23 cellular contexts compared by ENCODE assay signal in genomic region chr11:22340803-22341581, GRCh38. TPM values are rescaled to one million over a fixed set of nuclear protein-coding genes. Genes with fewer than 3 reads are reported as not detected.
DNase-seq lines count a peak whose midpoint lies in the region; ATAC-seq and TF ChIP-seq lines count a peak whose summit lies in the region.
"Had no signal": no experiment of that assay in that cellular context is flagged by ENCODE, and none has a peak within 500 bp of the region (broad histone marks: within the 10 kb centered on the region; RNA-seq: fewer than 3 reads in every experiment).

No MANE protein-coding gene starts in this region.

- DNase-seq in DMS79 (lab: John Stamatoyannopoulos, UW) (peak; percentile 95), H9 (peak; percentile 73), foreskin keratinocyte (no peak), NCI-H1092 (lab: John Stamatoyannopoulos, UW) (no peak), foreskin fibroblast (no peak), CD14-positive monocyte (ENCODE audit: low spot score) (no peak)
- DNase-seq: activated CD4-positive, alpha-beta T cell treated with anti-CD3 and anti-CD28 coated beads, Interleukin-2, amount 50 U/mL, for 4 hours; activated naive CD4-positive, alpha-beta T cell treated with anti-CD3 and anti-CD28 coated beads for 36 hours; activated T-cell treated with anti-CD3 and anti-CD28 coated beads, Interleukin-2, amount 50 U/mL, for 24 hours; CD8-positive, alpha-beta memory T cell; kidney glomerular epithelial cell; midbrain; NCI-H1048; NCI-H774; PC-9; SIG-M5; stimulated activated CD4-positive, alpha-beta T cell treated with anti-CD3 and anti-CD28 coated beads, Interleukin-12 subunit alpha, Interleukin-12 subunit beta, amount 100 ng/mL, for 4 hours had no signal

- no peak overlapping the region for H2BK20ac ChIP-seq in H9 (ENCODE audit: low read depth, low read length, poor library complexity, severe bottlenecking)

- no CpG with 5 or more reads among the region's 38 CpGs for WGBS in H9 (ENCODE audit: extremely low coverage, insufficient read length, low lambda C conversion rate)

- H3K4me3 Mint-ChIP-seq in H9 (peak overlapping the region; percentile 62 to 76), nephron (peak overlapping the region in 2 of 3 experiments; percentile 26 to 41), CD14-positive monocyte (peak overlapping the region in 1 of 2 donors; percentile 73)
- H3K4me3 Mint-ChIP-seq: activated naive CD4-positive, alpha-beta T cell treated with anti-CD3 and anti-CD28 coated beads for 36 hours; activated T-cell treated with anti-CD3 and anti-CD28 coated beads, Interleukin-2, amount 50 U/mL, for 24 hours had no signal

- peaks cover 17% of the 10 kb centered on the region; the same call in 1 of the 2 replicates for H3K27me3 ChIP-seq in H9 (ENCODE audit: insufficient read depth, low read length)
- H3K27me3 ChIP-seq in foreskin keratinocyte: peaks cover 92% of the 10 kb centered on the region

- H3K4me3 ChIP-seq in foreskin fibroblast (ENCODE audit: low read depth in 1 of 2, low read length in 2 of 2): no peak overlapping the region
- H3K4me3 ChIP-seq: heart left ventricle, PC-9, suprapubic skin had no signal

- H2AFZ ChIP-seq in H9 (ENCODE audit: low read length): no peak overlapping the region
- H2AFZ ChIP-seq: PC-9 had no signal

- H3K18ac ChIP-seq in H9 (ENCODE audit: insufficient read length, low read depth, low read length): no peak overlapping the region

- intact Hi-C loops in CD14-positive monocyte (cut with micrococcal nuclease): no loop called here

- no peaks in the 10 kb centered on the region for H4K20me1 ChIP-seq in H9 (ENCODE audit: control insufficient read depth, insufficient read depth, insufficient read length)

- H3K4me1 ChIP-seq in H9 (ENCODE audit: insufficient read depth, low read length) (no peaks in the 10 kb centered on the region; the same call in 1 of the 2 replicates), foreskin keratinocyte (no peaks in the 10 kb centered on the region)

- H3K79me2 ChIP-seq in H9 (ENCODE audit: insufficient read depth, low read length): no peaks in the 10 kb centered on the region

- H3K23me2 ChIP-seq in H9 (ENCODE audit: insufficient read length, low read depth, low read length, poor library complexity, severe bottlenecking): peaks cover 28% of the 10 kb centered on the region

- peak; percentile 29 for ATAC-seq in foreskin keratinocyte
- ATAC-seq: heart left ventricle had no signal

- no peak overlapping the region for H3K9ac ChIP-seq in H9 (ENCODE audit: extremely low read depth, insufficient read length, low read length)
- H3K9ac ChIP-seq: KMS-11 had no signal

- no peak overlapping the region for H3K14ac ChIP-seq in H9 (ENCODE audit: insufficient read depth, low read length)

- no peak; the same call in 2 of the 3 replicates for TF ChIP-seq CTCF in H9 (conservative IDR thresholded peaks at IDR 0.05)
- TF ChIP-seq CTCF in foreskin keratinocyte (conservative IDR thresholded peaks at IDR 0.05): no peak
- TF ChIP-seq CTCF in nephron (IDR thresholded peaks at IDR 0.05; ENCODE audit: unreplicated experiment in 3 of 3): no peak
- no peak for TF ChIP-seq CTCF in foreskin fibroblast (IDR thresholded peaks at IDR 0.05; ENCODE audit: low read depth, low read length)
- no peak for TF ChIP-seq CTCF in CD14-positive monocyte (IDR thresholded peaks at IDR 0.05)

- H3K23ac ChIP-seq in H9 (ENCODE audit: insufficient read length, low read depth, low read length): no peak overlapping the region

- H2BK12ac ChIP-seq in H9 (ENCODE audit: insufficient read length, low read depth, low read length): no peak overlapping the region

- H3K56ac ChIP-seq in H9 (ENCODE audit: insufficient read length, low read depth, low read length): no peak overlapping the region

- H2AK5ac ChIP-seq in H9 (ENCODE audit: insufficient read length, low read length): no peak overlapping the region

- H3K9me3 Mint-ChIP-seq in H9 (no peaks in the 10 kb centered on the region; a peak in 2 of 5 replicates), nephron (peaks cover 3% of the 10 kb centered on the region), CD14-positive monocyte (peaks cover 0 to 37% (median 19%) of the 10 kb centered on the region in 7 donors)
- H3K9me3 Mint-ChIP-seq: activated naive CD4-positive, alpha-beta T cell treated with anti-CD3 and anti-CD28 coated beads for 36 hours; activated T-cell treated with anti-CD3 and anti-CD28 coated beads, Interleukin-2, amount 50 U/mL, for 24 hours had no signal

- no peak overlapping the region for H2BK120ac ChIP-seq in H9 (ENCODE audit: low read depth, low read length, poor library complexity, severe bottlenecking)

- no peak overlapping the region for H4K8ac ChIP-seq in H9 (replicated peaks; ENCODE audit: insufficient read length, low read depth, low read length)

- H3K4me2 ChIP-seq in H9 (ENCODE audit: insufficient read depth, insufficient read length, low read length): peak overlapping the region; percentile 58
- H3K4me2 ChIP-seq: KMS-11, PC-9 had no signal

- H3K27ac Mint-ChIP-seq in H9 (peak overlapping the region in 1 of 3 experiments; percentile 84; a peak in 2 of 7 replicates), nephron (no peak overlapping the region), CD14-positive monocyte (no peak overlapping the region)
- H3K27ac Mint-ChIP-seq: activated naive CD4-positive, alpha-beta T cell treated with anti-CD3 and anti-CD28 coated beads for 36 hours; activated T-cell treated with anti-CD3 and anti-CD28 coated beads, Interleukin-2, amount 50 U/mL, for 24 hours; CD8-positive, alpha-beta memory T cell had no signal

- H3K27me3 Mint-ChIP-seq in H9 (ENCODE audit: low read depth): peaks cover 84% of the 10 kb centered on the region
- H3K27me3 Mint-ChIP-seq in nephron (ENCODE audit: low read depth): peaks cover 90% of the 10 kb centered on the region
- peaks cover 78 to 83% (median 80%) of the 10 kb centered on the region in 3 donors for H3K27me3 Mint-ChIP-seq in CD14-positive monocyte (ENCODE audit: low read depth in 3 of 3)

- no peak overlapping the region for H4K91ac ChIP-seq in H9 (ENCODE audit: insufficient read length, low read depth, low read length)

- no peak overlapping the region for H4K5ac ChIP-seq in H9 (ENCODE audit: insufficient read length, low read depth, low read length)

- H3K4ac ChIP-seq in H9 (ENCODE audit: low read depth, low read length): no peak overlapping the region

- H3T11ph ChIP-seq in H9 (ENCODE audit: low read length): no peak overlapping the region

- H3K27ac ChIP-seq in H9 (ENCODE audit: insufficient read length, low read depth, low read length): no peak overlapping the region
- H3K27ac ChIP-seq in foreskin keratinocyte: no peak overlapping the region
- H3K27ac ChIP-seq: heart left ventricle, KMS-11, PC-9, suprapubic skin had no signal

- H2BK5ac ChIP-seq in H9 (ENCODE audit: insufficient read length, low read length): no peak overlapping the region

- no peaks in the 10 kb centered on the region for H3K9me3 ChIP-seq in H9 (ENCODE audit: control insufficient read depth, low read depth, low read length)
- H3K9me3 ChIP-seq: heart left ventricle, suprapubic skin had no signal

- H3K4me1 Mint-ChIP-seq in H9 (peaks cover 59 to 66% of the 10 kb centered on the region in 2 experiments), nephron (no peaks in the 10 kb centered on the region), CD14-positive monocyte (no peaks in the 10 kb centered on the region)

- no peaks in the 10 kb centered on the region; a peak in 3 of 7 replicates for H3K36me3 Mint-ChIP-seq in H9 (ENCODE audit: insufficient read depth in 1 of 3, low read depth in 3 of 3)
- H3K36me3 Mint-ChIP-seq in nephron (ENCODE audit: low read depth): peaks cover 3% of the 10 kb centered on the region
- H3K36me3 Mint-ChIP-seq in CD14-positive monocyte: peaks cover 3 to 9% of the 10 kb centered on the region in 2 donors
- H3K36me3 Mint-ChIP-seq: CD8-positive, alpha-beta memory T cell had no signal

- no peak overlapping the region for H2BK15ac ChIP-seq in H9 (ENCODE audit: low read depth, low read length)

- H3K79me1 ChIP-seq in H9 (ENCODE audit: insufficient read depth, low read depth, low read length, poor library complexity, severe bottlenecking): no peaks in the 10 kb centered on the region

RNA-seq across cellular contexts. Expression of gene SLC17A6, which starts 2.8 kb away (rescaled TPM):
- total RNA-seq in H9 (2021): not detected in 2 replicates
- not detected in 2 replicates for total RNA-seq in foreskin keratinocyte
- polyA plus RNA-seq in foreskin keratinocyte: not detected in 2 replicates
- not detected for polyA plus RNA-seq in CD14-positive monocyte
- total RNA-seq: activated naive CD4-positive, alpha-beta T cell treated with anti-CD3 and anti-CD28 coated beads for 36 hours; astrocyte; CD8-positive, alpha-beta memory T cell; heart left ventricle; PC-9; suprapubic skin; T-helper 1 cell treated with Interleukin-12 subunit alpha and Interleukin-12 subunit beta and Interleukin-4 antibody, amounts not matched to agents 30 ng/mL and 1 ng/mL, for 36 hours had no signal
- polyA plus RNA-seq: CD8-positive, alpha-beta memory T cell; heart left ventricle had no signal

Comparison
In these comparisons a context has a peak if more than half of its experiments do, and no peak if none do; other contexts are left out.
1. DNase-seq: peak in DMS79 (single experiment) and H9 (single experiment); none in foreskin keratinocyte (0 of 2), NCI-H1092 (single experiment), foreskin fibroblast (0 of 2) and CD14-positive monocyte (single experiment).